ENCODE assay signal across 17 cellular contexts in the genomic region with DNA sequence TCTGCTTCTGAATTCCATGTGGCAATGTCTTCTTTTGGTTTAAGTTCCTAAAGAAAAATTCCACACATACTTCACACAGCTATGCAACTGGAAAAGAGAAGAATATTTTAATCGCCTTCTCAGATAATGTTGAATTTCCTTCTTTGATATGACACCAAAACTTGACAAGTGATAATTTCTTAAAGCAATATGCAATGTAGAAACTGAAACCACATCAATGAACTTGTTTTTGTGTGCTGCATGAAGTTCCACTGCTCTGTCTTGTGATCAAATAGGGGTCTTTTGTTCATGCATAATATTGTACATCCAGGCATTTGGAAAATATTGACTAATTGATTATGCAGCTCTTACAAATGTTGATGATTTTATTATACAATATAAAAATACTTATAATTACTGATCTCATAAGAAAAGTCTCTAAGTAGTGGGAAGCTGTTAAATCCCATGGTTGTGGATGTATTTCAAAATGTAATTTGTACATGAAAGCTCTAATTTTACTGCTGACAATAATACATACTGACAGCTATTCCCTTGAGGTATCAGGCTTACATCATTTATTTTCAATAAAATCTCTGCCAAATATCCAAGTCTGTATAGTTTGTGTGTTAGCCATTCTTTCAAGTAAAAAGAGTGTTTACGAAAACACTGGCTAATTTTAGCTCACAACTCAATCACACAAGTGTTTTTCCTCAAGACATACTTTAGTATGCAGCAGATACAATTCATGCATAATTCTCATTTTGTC.
"Had no signal": no experiment of that assay in that cellular context is flagged by ENCODE, and none has a peak within 500 bp of the region (broad histone marks: within the 10 kb centered on the region; RNA-seq: fewer than 3 reads in every experiment).

No MANE protein-coding gene starts in this region.

- H3K36me3 ChIP-seq: breast epithelium, stomach had no signal

- H3K36me3 Mint-ChIP-seq: memory B cell; stimulated activated effector memory CD8-positive, alpha-beta T cell treated with anti-CD3 and anti-CD28 coated beads, Interleukin-12 subunit alpha, Interleukin-12 subunit beta, amount 100 ng/mL, for 72 hours had no signal

- H3K27ac ChIP-seq: breast epithelium, coronary artery, foreskin keratinocyte, hepatocyte, stomach had no signal

- H3K9me3 Mint-ChIP-seq: activated CD8-positive, alpha-beta T cell treated with anti-CD3 and anti-CD28 coated beads for 36 hours; activated naive CD4-positive, alpha-beta T cell treated with anti-CD3 and anti-CD28 coated beads for 36 hours; activated naive CD8-positive, alpha-beta T cell treated with anti-CD3 and anti-CD28 coated beads, Interleukin-2, amount 50 U/mL, for 24 hours; activated T-cell treated with anti-CD3 and anti-CD28 coated beads, Interleukin-2, amount 50 U/mL, for 24 hours; memory B cell; neural crest cell; stimulated activated effector memory CD8-positive, alpha-beta T cell treated with anti-CD3 and anti-CD28 coated beads, Interleukin-12 subunit alpha, Interleukin-12 subunit beta, amount 100 ng/mL, for 72 hours had no signal

- H3K4me1 ChIP-seq: breast epithelium, foreskin keratinocyte, stomach had no signal

- H3K27me3 Mint-ChIP-seq: activated T-cell treated with anti-CD3 and anti-CD28 coated beads, Interleukin-2, amount 50 U/mL, for 24 hours had no signal

- H3K4me3 ChIP-seq: breast epithelium, coronary artery, hepatocyte, stomach had no signal

- DNase-seq: activated CD4-positive, alpha-beta T cell treated with anti-CD3 and anti-CD28 coated beads for 48 hours; activated CD8-positive, alpha-beta T cell treated with anti-CD3 and anti-CD28 coated beads for 36 hours; activated naive CD4-positive, alpha-beta T cell treated with anti-CD3 and anti-CD28 coated beads for 36 hours; activated naive CD8-positive, alpha-beta T cell treated with anti-CD3 and anti-CD28 coated beads, Interleukin-2, amount 50 U/mL, for 24 hours; activated T-cell treated with anti-CD3 and anti-CD28 coated beads, Interleukin-2, amount 50 U/mL, for 24 hours; aorta; foreskin keratinocyte; right cardiac atrium; stimulated activated CD4-positive, alpha-beta T cell treated with anti-CD3 and anti-CD28 coated beads, Interleukin-4, amount 100 ng/mL, for 24 hours; stomach had no signal

- H3K79me2 ChIP-seq: hepatocyte had no signal

- ATAC-seq: activated CD8-positive, alpha-beta T cell treated with anti-CD3 and anti-CD28 coated beads for 36 hours; activated naive CD8-positive, alpha-beta T cell treated with anti-CD3 and anti-CD28 coated beads, Interleukin-2, amount 50 U/mL, for 24 hours; foreskin keratinocyte; right cardiac atrium; stimulated activated effector memory CD8-positive, alpha-beta T cell treated with anti-CD3 and anti-CD28 coated beads, Interleukin-12 subunit alpha, Interleukin-12 subunit beta, amount 100 ng/mL, for 72 hours; WTC11 had no signal

- H3K4me2 ChIP-seq: hepatocyte had no signal

- H3K4me3 Mint-ChIP-seq: activated CD8-positive, alpha-beta T cell treated with anti-CD3 and anti-CD28 coated beads for 36 hours; activated naive CD4-positive, alpha-beta T cell treated with anti-CD3 and anti-CD28 coated beads for 36 hours; activated naive CD8-positive, alpha-beta T cell treated with anti-CD3 and anti-CD28 coated beads, Interleukin-2, amount 50 U/mL, for 24 hours; activated T-cell treated with anti-CD3 and anti-CD28 coated beads, Interleukin-2, amount 50 U/mL, for 24 hours; memory B cell; neural crest cell; stimulated activated effector memory CD8-positive, alpha-beta T cell treated with anti-CD3 and anti-CD28 coated beads, Interleukin-12 subunit alpha, Interleukin-12 subunit beta, amount 100 ng/mL, for 72 hours; WTC11 had no signal

- H3K27me3 ChIP-seq: breast epithelium, hepatocyte, stomach had no signal

- H3K4me1 Mint-ChIP-seq: activated naive CD8-positive, alpha-beta T cell treated with anti-CD3 and anti-CD28 coated beads, Interleukin-2, amount 50 U/mL, for 24 hours; neural crest cell; stimulated activated effector memory CD8-positive, alpha-beta T cell treated with anti-CD3 and anti-CD28 coated beads, Interleukin-12 subunit alpha, Interleukin-12 subunit beta, amount 100 ng/mL, for 72 hours; WTC11 had no signal

- H3K27ac Mint-ChIP-seq: activated CD8-positive, alpha-beta T cell treated with anti-CD3 and anti-CD28 coated beads for 36 hours; activated naive CD4-positive, alpha-beta T cell treated with anti-CD3 and anti-CD28 coated beads for 36 hours; activated naive CD8-positive, alpha-beta T cell treated with anti-CD3 and anti-CD28 coated beads, Interleukin-2, amount 50 U/mL, for 24 hours; activated T-cell treated with anti-CD3 and anti-CD28 coated beads, Interleukin-2, amount 50 U/mL, for 24 hours; memory B cell; stimulated activated effector memory CD8-positive, alpha-beta T cell treated with anti-CD3 and anti-CD28 coated beads, Interleukin-12 subunit alpha, Interleukin-12 subunit beta, amount 100 ng/mL, for 72 hours; WTC11 had no signal

- H3K9me3 ChIP-seq: breast epithelium, stomach had no signal

- H2AFZ ChIP-seq: hepatocyte had no signal
